In the genomic region with DNA sequence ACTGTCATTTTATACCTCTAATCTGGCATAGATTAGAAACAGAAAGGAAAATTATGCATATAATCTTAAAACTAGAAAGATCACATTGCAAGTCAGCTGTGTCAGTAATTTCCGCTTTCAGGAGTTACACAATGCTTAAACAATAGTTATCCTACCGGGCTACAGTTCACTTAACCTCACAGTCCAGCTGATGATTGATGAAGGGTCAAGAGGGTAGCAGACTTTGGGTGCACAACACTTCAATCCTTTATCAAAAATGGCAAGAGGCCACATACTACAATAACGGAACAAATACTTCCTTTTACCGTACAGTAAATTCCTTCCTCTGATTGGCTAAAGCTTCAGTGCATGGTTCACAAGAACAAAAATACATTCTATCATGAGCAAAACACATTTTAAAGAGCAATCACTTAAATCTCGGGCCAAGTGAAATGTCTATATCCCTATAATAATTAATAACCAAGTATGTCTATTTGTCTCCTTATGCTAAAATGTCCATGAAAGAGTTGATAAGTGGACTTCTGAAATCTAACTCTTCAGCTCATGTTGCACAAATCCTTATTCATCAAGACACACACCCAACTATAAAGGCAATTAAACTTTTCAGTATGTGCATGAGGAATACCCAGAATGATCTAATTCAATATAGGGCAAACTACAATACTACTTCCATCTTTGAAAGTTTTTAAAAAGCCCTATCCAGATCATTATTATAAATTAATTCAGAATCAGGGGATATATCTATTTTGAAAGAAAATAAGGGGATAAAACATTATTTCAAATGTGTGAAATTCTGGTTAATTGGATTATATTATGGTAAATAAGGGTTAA, we compare ENCODE assay signal across 1 cellular context.
TF ChIP-seq lines count a peak whose summit lies in the region.

No MANE protein-coding gene starts in this region.

TF ChIP-seq in HepG2, 621 proteins besides CTCF, POLR2A, EP300 and RAD21 (continued from another document and continues in another):
- TF ChIP-seq, protein P1, sequence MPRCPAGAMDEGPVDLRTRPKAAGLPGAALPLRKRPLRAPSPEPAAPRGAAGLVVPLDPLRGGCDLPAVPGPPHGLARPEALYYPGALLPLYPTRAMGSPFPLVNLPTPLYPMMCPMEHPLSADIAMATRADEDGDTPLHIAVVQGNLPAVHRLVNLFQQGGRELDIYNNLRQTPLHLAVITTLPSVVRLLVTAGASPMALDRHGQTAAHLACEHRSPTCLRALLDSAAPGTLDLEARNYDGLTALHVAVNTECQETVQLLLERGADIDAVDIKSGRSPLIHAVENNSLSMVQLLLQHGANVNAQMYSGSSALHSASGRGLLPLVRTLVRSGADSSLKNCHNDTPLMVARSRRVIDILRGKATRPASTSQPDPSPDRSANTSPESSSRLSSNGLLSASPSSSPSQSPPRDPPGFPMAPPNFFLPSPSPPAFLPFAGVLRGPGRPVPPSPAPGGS (CRISPR knock-in tag; IDR thresholded peaks at IDR 0.05) = no peak
- TF ChIP-seq, protein P2, sequence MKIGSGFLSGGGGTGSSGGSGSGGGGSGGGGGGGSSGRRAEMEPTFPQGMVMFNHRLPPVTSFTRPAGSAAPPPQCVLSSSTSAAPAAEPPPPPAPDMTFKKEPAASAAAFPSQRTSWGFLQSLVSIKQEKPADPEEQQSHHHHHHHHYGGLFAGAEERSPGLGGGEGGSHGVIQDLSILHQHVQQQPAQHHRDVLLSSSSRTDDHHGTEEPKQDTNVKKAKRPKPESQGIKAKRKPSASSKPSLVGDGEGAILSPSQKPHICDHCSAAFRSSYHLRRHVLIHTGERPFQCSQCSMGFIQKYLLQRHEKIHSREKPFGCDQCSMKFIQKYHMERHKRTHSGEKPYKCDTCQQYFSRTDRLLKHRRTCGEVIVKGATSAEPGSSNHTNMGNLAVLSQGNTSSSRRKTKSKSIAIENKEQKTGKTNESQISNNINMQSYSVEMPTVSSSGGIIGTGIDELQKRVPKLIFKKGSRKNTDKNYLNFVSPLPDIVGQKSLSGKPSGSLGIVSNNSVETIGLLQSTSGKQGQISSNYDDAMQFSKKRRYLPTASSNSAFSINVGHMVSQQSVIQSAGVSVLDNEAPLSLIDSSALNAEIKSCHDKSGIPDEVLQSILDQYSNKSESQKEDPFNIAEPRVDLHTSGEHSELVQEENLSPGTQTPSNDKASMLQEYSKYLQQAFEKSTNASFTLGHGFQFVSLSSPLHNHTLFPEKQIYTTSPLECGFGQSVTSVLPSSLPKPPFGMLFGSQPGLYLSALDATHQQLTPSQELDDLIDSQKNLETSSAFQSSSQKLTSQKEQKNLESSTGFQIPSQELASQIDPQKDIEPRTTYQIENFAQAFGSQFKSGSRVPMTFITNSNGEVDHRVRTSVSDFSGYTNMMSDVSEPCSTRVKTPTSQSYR (CRISPR knock-in tag; IDR thresholded peaks at IDR 0.05; ENCODE audit: borderline replicate concordance) = peak; percentile 67; the same call in 1 of the 2 replicates
- TF ChIP-seq FIP1L1 (IDR thresholded peaks at IDR 0.05; ENCODE audit: borderline replicate concordance, insufficient read depth, low read depth, low read length) (no peak), CHCHD3 (CRISPR knock-in tag; IDR thresholded peaks at IDR 0.05) (no peak), ETV5 (CRISPR knock-in tag; IDR thresholded peaks at IDR 0.05; ENCODE audit: borderline replicate concordance) (peak; percentile 98), TRIM24 (CRISPR knock-in tag; IDR thresholded peaks at IDR 0.05) (no peak), ZNF430 (CRISPR knock-in tag; IDR thresholded peaks at IDR 0.05) (no peak; the same call in 1 of the 2 replicates), SYNCRIP (IDR thresholded peaks at IDR 0.05; ENCODE audit: insufficient read depth, low read depth, low read length) (no peak), ZSCAN22 (CRISPR knock-in tag; IDR thresholded peaks at IDR 0.05) (no peak), KAT2B (IDR thresholded peaks at IDR 0.05; ENCODE audit: borderline replicate concordance, low read depth, low read length) (no peak), ZSCAN31 (CRISPR knock-in tag; IDR thresholded peaks at IDR 0.05; ENCODE audit: low read depth) (no peak), ZNF766 (CRISPR knock-in tag; IDR thresholded peaks at IDR 0.05; ENCODE audit: borderline replicate concordance) (no peak), ZNF333 (CRISPR knock-in tag; IDR thresholded peaks at IDR 0.05; ENCODE audit: borderline replicate concordance) (no peak), SMYD3 (CRISPR knock-in tag; IDR thresholded peaks at IDR 0.05) (no peak; the same call in 1 of the 2 replicates), BORCS8-MEF2B (CRISPR knock-in tag; IDR thresholded peaks at IDR 0.05) (no peak), ZFP36 (IDR thresholded peaks at IDR 0.05; ENCODE audit: borderline replicate concordance, low read depth, low read length, partially characterized antibody) (no peak), POLR2AphosphoS2 (IDR thresholded peaks at IDR 0.05; ENCODE audit: low read depth, low read length) (no peak), CREB1 (IDR thresholded peaks at IDR 0.05) (no peak), CREB1 (CRISPR knock-in tag; IDR thresholded peaks at IDR 0.05) (peak; percentile 82), ZNF768 (CRISPR knock-in tag; IDR thresholded peaks at IDR 0.05) (no peak), ZNF282 (IDR thresholded peaks at IDR 0.05; ENCODE audit: partially characterized antibody) (no peak), DMAP1 (CRISPR knock-in tag; IDR thresholded peaks at IDR 0.05) (peak; percentile 67), ZBTB7A (CRISPR knock-in tag; IDR thresholded peaks at IDR 0.05) (no peak), ZNF564 (CRISPR knock-in tag; IDR thresholded peaks at IDR 0.05) (0 out of 2 replicates have a peak, but pooled peaks have one; percentile 4)
- TF ChIP-seq, protein P3, sequence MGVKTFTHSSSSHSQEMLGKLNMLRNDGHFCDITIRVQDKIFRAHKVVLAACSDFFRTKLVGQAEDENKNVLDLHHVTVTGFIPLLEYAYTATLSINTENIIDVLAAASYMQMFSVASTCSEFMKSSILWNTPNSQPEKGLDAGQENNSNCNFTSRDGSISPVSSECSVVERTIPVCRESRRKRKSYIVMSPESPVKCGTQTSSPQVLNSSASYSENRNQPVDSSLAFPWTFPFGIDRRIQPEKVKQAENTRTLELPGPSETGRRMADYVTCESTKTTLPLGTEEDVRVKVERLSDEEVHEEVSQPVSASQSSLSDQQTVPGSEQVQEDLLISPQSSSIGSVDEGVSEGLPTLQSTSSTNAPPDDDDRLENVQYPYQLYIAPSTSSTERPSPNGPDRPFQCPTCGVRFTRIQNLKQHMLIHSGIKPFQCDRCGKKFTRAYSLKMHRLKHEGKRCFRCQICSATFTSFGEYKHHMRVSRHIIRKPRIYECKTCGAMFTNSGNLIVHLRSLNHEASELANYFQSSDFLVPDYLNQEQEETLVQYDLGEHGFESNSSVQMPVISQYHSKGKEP (CRISPR knock-in tag; IDR thresholded peaks at IDR 0.05) = no peak
- TF ChIP-seq, protein P4, sequence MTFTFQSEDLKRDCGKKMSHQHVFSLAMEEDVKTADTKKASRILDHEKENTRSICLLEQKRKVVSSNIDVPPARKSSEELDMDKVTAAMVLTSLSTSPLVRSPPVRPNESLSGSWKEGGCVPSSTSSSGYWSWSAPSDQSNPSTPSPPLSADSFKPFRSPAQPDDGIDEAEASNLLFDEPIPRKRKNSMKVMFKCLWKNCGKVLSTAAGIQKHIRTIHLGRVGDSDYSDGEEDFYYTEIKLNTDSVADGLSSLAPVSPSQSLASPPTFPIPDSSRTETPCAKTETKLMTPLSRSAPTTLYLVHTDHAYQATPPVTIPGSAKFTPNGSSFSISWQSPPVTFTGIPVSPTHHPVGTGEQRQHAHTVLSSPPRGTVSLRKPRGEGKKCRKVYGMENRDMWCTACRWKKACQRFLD (CRISPR knock-in tag; IDR thresholded peaks at IDR 0.05; ENCODE audit: borderline replicate concordance) = no peak
- TF ChIP-seq, protein P5, sequence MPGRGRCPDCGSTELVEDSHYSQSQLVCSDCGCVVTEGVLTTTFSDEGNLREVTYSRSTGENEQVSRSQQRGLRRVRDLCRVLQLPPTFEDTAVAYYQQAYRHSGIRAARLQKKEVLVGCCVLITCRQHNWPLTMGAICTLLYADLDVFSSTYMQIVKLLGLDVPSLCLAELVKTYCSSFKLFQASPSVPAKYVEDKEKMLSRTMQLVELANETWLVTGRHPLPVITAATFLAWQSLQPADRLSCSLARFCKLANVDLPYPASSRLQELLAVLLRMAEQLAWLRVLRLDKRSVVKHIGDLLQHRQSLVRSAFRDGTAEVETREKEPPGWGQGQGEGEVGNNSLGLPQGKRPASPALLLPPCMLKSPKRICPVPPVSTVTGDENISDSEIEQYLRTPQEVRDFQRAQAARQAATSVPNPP (CRISPR knock-in tag; IDR thresholded peaks at IDR 0.05) = 0 out of 2 replicates have a peak, but pooled peaks have one; percentile 39
- TF ChIP-seq, protein P6, sequence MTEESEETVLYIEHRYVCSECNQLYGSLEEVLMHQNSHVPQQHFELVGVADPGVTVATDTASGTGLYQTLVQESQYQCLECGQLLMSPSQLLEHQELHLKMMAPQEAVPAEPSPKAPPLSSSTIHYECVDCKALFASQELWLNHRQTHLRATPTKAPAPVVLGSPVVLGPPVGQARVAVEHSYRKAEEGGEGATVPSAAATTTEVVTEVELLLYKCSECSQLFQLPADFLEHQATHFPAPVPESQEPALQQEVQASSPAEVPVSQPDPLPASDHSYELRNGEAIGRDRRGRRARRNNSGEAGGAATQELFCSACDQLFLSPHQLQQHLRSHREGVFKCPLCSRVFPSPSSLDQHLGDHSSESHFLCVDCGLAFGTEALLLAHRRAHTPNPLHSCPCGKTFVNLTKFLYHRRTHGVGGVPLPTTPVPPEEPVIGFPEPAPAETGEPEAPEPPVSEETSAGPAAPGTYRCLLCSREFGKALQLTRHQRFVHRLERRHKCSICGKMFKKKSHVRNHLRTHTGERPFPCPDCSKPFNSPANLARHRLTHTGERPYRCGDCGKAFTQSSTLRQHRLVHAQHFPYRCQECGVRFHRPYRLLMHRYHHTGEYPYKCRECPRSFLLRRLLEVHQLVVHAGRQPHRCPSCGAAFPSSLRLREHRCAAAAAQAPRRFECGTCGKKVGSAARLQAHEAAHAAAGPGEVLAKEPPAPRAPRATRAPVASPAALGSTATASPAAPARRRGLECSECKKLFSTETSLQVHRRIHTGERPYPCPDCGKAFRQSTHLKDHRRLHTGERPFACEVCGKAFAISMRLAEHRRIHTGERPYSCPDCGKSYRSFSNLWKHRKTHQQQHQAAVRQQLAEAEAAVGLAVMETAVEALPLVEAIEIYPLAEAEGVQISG (CRISPR knock-in tag; IDR thresholded peaks at IDR 0.05) = no peak
- TF ChIP-seq, protein P7, sequence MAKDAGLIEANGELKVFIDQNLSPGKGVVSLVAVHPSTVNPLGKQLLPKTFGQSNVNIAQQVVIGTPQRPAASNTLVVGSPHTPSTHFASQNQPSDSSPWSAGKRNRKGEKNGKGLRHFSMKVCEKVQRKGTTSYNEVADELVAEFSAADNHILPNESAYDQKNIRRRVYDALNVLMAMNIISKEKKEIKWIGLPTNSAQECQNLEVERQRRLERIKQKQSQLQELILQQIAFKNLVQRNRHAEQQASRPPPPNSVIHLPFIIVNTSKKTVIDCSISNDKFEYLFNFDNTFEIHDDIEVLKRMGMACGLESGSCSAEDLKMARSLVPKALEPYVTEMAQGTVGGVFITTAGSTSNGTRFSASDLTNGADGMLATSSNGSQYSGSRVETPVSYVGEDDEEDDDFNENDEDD (CRISPR knock-in tag; IDR thresholded peaks at IDR 0.05; ENCODE audit: borderline replicate concordance) = no peak
- TF ChIP-seq, protein P8, sequence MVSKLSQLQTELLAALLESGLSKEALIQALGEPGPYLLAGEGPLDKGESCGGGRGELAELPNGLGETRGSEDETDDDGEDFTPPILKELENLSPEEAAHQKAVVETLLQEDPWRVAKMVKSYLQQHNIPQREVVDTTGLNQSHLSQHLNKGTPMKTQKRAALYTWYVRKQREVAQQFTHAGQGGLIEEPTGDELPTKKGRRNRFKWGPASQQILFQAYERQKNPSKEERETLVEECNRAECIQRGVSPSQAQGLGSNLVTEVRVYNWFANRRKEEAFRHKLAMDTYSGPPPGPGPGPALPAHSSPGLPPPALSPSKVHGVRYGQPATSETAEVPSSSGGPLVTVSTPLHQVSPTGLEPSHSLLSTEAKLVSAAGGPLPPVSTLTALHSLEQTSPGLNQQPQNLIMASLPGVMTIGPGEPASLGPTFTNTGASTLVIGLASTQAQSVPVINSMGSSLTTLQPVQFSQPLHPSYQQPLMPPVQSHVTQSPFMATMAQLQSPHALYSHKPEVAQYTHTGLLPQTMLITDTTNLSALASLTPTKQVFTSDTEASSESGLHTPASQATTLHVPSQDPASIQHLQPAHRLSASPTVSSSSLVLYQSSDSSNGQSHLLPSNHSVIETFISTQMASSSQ (IDR thresholded peaks at IDR 0.05; ENCODE audit: low read depth) = peak; percentile 83
- TF ChIP-seq, protein P8 (CRISPR knock-in tag; IDR thresholded peaks at IDR 0.05; ENCODE audit: borderline replicate concordance) = peak; percentile 89; the same call in 1 of the 2 replicates
- TF ChIP-seq, protein P9, sequence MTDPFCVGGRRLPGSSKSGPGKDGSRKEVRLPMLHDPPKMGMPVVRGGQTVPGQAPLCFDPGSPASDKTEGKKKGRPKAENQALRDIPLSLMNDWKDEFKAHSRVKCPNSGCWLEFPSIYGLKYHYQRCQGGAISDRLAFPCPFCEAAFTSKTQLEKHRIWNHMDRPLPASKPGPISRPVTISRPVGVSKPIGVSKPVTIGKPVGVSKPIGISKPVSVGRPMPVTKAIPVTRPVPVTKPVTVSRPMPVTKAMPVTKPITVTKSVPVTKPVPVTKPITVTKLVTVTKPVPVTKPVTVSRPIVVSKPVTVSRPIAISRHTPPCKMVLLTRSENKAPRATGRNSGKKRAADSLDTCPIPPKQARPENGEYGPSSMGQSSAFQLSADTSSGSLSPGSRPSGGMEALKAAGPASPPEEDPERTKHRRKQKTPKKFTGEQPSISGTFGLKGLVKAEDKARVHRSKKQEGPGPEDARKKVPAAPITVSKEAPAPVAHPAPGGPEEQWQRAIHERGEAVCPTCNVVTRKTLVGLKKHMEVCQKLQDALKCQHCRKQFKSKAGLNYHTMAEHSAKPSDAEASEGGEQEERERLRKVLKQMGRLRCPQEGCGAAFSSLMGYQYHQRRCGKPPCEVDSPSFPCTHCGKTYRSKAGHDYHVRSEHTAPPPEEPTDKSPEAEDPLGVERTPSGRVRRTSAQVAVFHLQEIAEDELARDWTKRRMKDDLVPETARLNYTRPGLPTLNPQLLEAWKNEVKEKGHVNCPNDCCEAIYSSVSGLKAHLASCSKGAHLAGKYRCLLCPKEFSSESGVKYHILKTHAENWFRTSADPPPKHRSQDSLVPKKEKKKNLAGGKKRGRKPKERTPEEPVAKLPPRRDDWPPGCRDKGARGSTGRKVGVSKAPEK (CRISPR knock-in tag; IDR thresholded peaks at IDR 0.05; ENCODE audit: borderline replicate concordance) = no peak
- TF ChIP-seq, protein P10, sequence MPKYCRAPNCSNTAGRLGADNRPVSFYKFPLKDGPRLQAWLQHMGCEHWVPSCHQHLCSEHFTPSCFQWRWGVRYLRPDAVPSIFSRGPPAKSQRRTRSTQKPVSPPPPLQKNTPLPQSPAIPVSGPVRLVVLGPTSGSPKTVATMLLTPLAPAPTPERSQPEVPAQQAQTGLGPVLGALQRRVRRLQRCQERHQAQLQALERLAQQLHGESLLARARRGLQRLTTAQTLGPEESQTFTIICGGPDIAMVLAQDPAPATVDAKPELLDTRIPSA (CRISPR knock-in tag; IDR thresholded peaks at IDR 0.05; ENCODE audit: borderline replicate concordance) = no peak
